In the genomic region with DNA sequence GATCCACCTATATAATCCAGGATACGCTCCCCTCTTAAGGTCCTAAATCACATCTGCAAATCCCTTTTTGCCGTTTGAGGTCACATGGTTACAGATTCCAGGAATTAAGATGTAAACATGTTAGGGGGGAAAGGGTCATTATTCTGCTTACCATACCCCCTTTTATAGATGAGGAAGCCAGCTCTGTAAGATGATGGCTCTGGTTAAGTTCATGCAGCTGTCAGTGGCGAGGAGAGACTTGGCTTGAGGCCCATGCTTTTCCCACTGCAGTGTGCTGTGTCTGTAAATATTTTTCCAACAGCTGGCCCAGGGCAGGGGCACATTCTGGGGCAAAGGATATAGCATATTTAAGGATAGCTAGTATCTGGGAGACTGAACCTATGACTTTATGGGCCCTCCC, we compare ENCODE assay signal across 20 cellular contexts.
A peak's percentile ranks its signal among the peaks of the same experiment; 100 is the strongest.
DNase-seq lines count a peak whose midpoint lies in the region; ATAC-seq, FAIRE-seq and TF ChIP-seq lines count a peak whose summit lies in the region.
"Had no signal": no experiment of that assay in that cellular context is flagged by ENCODE, and none has a peak within 500 bp of the region (broad histone marks: within the 10 kb centered on the region; RNA-seq: fewer than 3 reads in every experiment).

No MANE protein-coding gene starts in this region.

- peak; percentile 8 for DNase-seq in NCI-H2171 treated with DMSO at 0.1 percent for 48 hours (lab: John Stamatoyannopoulos, UW)
- DNase-seq in NCI-H2171 (lab: John Stamatoyannopoulos, UW), result no peak
- DNase-seq in fibroblast of gingiva (ENCODE audit: low read depth), result peak; percentile 34
- DNase-seq in HepG2 (ENCODE audit: low spot score), result no peak
- peak; percentile 12 for DNase-seq in smooth muscle cell (lab: John Stamatoyannopoulos, UW; ENCODE audit: unreplicated experiment)
- no peak for DNase-seq in activated CD8-positive, alpha-beta memory T cell treated with anti-CD3 and anti-CD28 coated beads for 24 hours
- DNase-seq in ecto neural progenitor cell (ENCODE audit: low spot score), result no peak
- no peak for DNase-seq in cerebellum (ENCODE audit: low spot score)
- DNase-seq: activated CD8-positive, alpha-beta T cell treated with anti-CD3 and anti-CD28 coated beads for 36 hours; activated naive CD8-positive, alpha-beta T cell treated with anti-CD3 and anti-CD28 coated beads, Interleukin-2, amount 50 U/mL, for 24 hours; CD4-positive, CD25-positive, alpha-beta regulatory T cell; GOT3; mesendoderm; NCI-H146; occipital lobe; spleen; stimulated activated naive CD4-positive, alpha-beta T cell had no signal

- no peak overlapping the region for H2AFZ ChIP-seq in HepG2 (ENCODE audit: low read length)
- peak overlapping the region; percentile 74 for H2AFZ ChIP-seq in smooth muscle cell (ENCODE audit: low read depth)

- H3K27ac ChIP-seq in HepG2 (ENCODE audit: extremely low read length, insufficient read depth, low read length), result no peak overlapping the region
- H3K27ac ChIP-seq in smooth muscle cell (ENCODE audit: low read depth), result no peak overlapping the region
- H3K27ac ChIP-seq: spleen had no signal

- BruUV-seq in HepG2 (replicated peaks; lab: Mats Ljungman, UMichigan), result no TSS peak

- H3K79me2 ChIP-seq in HepG2 (ENCODE audit: insufficient read depth, low read length) (no peaks in the 10 kb centered on the region), smooth muscle cell (ENCODE audit: low read depth) (no peaks in the 10 kb centered on the region)

- POLR2A ChIA-PET in HepG2 (lab: Yijun Ruan, JAX), result no interaction called here

- no peaks in the 10 kb centered on the region for H3K9me3 ChIP-seq in HepG2 (ENCODE audit: low read length)
- no peaks in the 10 kb centered on the region for H3K9me3 ChIP-seq in smooth muscle cell (replicated peaks; ENCODE audit: low read depth)
- H3K9me3 ChIP-seq: spleen had no signal

- intact Hi-C loops in HepG2 (cut with micrococcal nuclease; ENCODE audit: unreplicated experiment), result no loop called here

- in situ Hi-C loops in HepG2 (cut with HindIII; ENCODE audit: extremely low pct_ligation_motif_present, low pct_unique_long_range_greater_than_20kb), result no loop called here

- H3K9ac ChIP-seq in HepG2 (ENCODE audit: insufficient read depth, low read depth, low read length), result no peak overlapping the region
- H3K9ac ChIP-seq in smooth muscle cell (ENCODE audit: low read depth), result no peak overlapping the region

- WGBS in HepG2 (ENCODE audit: low lambda C conversion rate), result 76% methylated on average over 3 of the region's 3 CpGs
- WGBS in smooth muscle cell (ENCODE audit: low lambda C conversion rate), result 24% methylated on average over 3 of the region's 3 CpGs

- ATAC-seq in HepG2, result peak; percentile 47; the same call in 1 of the 3 replicates
- ATAC-seq: activated CD8-positive, alpha-beta T cell treated with anti-CD3 and anti-CD28 coated beads for 36 hours; activated naive CD8-positive, alpha-beta T cell treated with anti-CD3 and anti-CD28 coated beads, Interleukin-2, amount 50 U/mL, for 24 hours; GM12878 had no signal

- no peak for TF ChIP-seq RAD21 in HepG2 (CRISPR knock-in tag; IDR thresholded peaks at IDR 0.05)

- H3K4me3 ChIP-seq in HepG2 (replicated peaks in 1 of 3; ENCODE audit: insufficient read depth in 1 of 3, low read depth in 2 of 3, low read length in 3 of 3) (no peak overlapping the region), smooth muscle cell (no peak overlapping the region)
- H3K4me3 ChIP-seq: GM12878, spleen had no signal

- TF ChIP-seq CTCF in HepG2 (CRISPR knock-in tag; IDR thresholded peaks at IDR 0.05) (no peak), smooth muscle cell (IDR thresholded peaks at IDR 0.05; ENCODE audit: borderline replicate concordance, insufficient read depth, poor library complexity, severe bottlenecking) (no peak)

- no peak for TF ChIP-seq POLR2A in HepG2 (IDR thresholded peaks at IDR 0.05; ENCODE audit: insufficient read depth in 1 of 2, low read depth in 2 of 2, low read length in 2 of 2)

- no peak overlapping the region for H3K4me2 ChIP-seq in HepG2 (ENCODE audit: low read depth, low read length)
- H3K4me2 ChIP-seq in smooth muscle cell, result peak overlapping the region; percentile 15

- H3F3A ChIP-seq in smooth muscle cell (ENCODE audit: low read depth), result no peaks in the 10 kb centered on the region

- H4K20me1 ChIP-seq in HepG2 (ENCODE audit: insufficient read depth, low read length) (no peaks in the 10 kb centered on the region), smooth muscle cell (ENCODE audit: low read depth) (no peaks in the 10 kb centered on the region)

- H3K27me3 ChIP-seq in HepG2 (ENCODE audit: control insufficient read depth in 1 of 2, insufficient read depth in 2 of 2, low read length in 2 of 2) (no peaks in the 10 kb centered on the region), smooth muscle cell (ENCODE audit: low read depth) (no peaks in the 10 kb centered on the region)
- H3K27me3 ChIP-seq: spleen had no signal

- CTCF ChIA-PET in HepG2 (lab: Yijun Ruan, JAX; ENCODE audit: low intra/inter-chr PET ratio, low total read pairs), result no interaction called here

- no peak for FAIRE-seq in HepG2 (lab: Jason Lieb, UNC)
- FAIRE-seq: A204.1, colon, GM12878 had no signal

- H3K4me1 ChIP-seq in HepG2 (ENCODE audit: insufficient read depth, low read length) (peaks cover 33% of the 10 kb centered on the region), smooth muscle cell (ENCODE audit: low read depth) (peaks cover 3% of the 10 kb centered on the region)

- H3K36me3 ChIP-seq in HepG2 (replicated peaks in 1 of 2; ENCODE audit: control insufficient read depth in 1 of 2, insufficient read depth in 2 of 2, low read length in 2 of 2) (no peaks in the 10 kb centered on the region), smooth muscle cell (ENCODE audit: low read depth) (no peaks in the 10 kb centered on the region)
- H3K36me3 ChIP-seq: spleen had no signal

- TF ChIP-seq EP300 in HepG2 (IDR thresholded peaks at IDR 0.05; ENCODE audit: low read depth in 2 of 2, low read length in 2 of 2), result no peak
- no peak for TF ChIP-seq EP300 in HepG2 (CRISPR knock-in tag; IDR thresholded peaks at IDR 0.05; ENCODE audit: borderline replicate concordance)

TF ChIP-seq in HepG2, 621 proteins besides CTCF, POLR2A, EP300 and RAD21 (continues in another document):
- TF ChIP-seq ZNF235 (CRISPR knock-in tag; IDR thresholded peaks at IDR 0.05; ENCODE audit: borderline replicate concordance), result no peak
- TF ChIP-seq, protein P1, sequence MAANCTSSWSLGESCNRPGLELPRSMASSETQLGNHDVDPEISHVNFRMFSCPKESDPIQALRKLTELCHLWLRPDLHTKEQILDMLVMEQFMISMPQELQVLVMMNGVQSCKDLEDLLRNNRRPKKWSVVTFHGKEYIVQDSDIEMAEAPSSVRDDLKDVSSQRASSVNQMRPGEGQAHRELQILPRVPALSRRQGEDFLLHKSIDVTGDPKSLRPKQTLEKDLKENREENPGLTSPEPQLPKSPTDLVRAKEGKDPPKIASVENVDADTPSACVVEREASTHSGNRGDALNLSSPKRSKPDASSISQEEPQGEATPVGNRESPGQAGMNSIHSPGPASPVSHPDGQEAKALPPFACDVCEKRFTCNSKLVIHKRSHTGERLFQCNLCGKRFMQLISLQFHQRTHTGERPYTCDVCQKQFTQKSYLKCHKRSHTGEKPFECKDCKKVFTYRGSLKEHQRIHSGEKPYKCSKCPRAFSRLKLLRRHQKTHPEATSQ (CRISPR knock-in tag; IDR thresholded peaks at IDR 0.05; ENCODE audit: borderline replicate concordance), result 0 out of 2 replicates have a peak, but pooled peaks have one; percentile 24
- no peak for TF ChIP-seq ZNF232 (CRISPR knock-in tag; IDR thresholded peaks at IDR 0.05; ENCODE audit: borderline replicate concordance)
- TF ChIP-seq, protein P2, sequence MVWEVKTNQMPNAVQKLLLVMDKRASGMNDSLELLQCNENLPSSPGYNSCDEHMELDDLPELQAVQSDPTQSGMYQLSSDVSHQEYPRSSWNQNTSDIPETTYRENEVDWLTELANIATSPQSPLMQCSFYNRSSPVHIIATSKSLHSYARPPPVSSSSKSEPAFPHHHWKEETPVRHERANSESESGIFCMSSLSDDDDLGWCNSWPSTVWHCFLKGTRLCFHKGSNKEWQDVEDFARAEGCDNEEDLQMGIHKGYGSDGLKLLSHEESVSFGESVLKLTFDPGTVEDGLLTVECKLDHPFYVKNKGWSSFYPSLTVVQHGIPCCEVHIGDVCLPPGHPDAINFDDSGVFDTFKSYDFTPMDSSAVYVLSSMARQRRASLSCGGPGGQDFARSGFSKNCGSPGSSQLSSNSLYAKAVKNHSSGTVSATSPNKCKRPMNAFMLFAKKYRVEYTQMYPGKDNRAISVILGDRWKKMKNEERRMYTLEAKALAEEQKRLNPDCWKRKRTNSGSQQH (CRISPR knock-in tag; IDR thresholded peaks at IDR 0.05; ENCODE audit: low read depth), result no peak
- no peak for TF ChIP-seq PPARG (CRISPR knock-in tag; conservative IDR thresholded peaks at IDR 0.05)
- TF ChIP-seq PCBP2 (optimal IDR thresholded peaks at IDR 0.05; ENCODE audit: low read depth, low read length, poor library complexity, severe bottlenecking), result no peak
- TF ChIP-seq, protein P3, sequence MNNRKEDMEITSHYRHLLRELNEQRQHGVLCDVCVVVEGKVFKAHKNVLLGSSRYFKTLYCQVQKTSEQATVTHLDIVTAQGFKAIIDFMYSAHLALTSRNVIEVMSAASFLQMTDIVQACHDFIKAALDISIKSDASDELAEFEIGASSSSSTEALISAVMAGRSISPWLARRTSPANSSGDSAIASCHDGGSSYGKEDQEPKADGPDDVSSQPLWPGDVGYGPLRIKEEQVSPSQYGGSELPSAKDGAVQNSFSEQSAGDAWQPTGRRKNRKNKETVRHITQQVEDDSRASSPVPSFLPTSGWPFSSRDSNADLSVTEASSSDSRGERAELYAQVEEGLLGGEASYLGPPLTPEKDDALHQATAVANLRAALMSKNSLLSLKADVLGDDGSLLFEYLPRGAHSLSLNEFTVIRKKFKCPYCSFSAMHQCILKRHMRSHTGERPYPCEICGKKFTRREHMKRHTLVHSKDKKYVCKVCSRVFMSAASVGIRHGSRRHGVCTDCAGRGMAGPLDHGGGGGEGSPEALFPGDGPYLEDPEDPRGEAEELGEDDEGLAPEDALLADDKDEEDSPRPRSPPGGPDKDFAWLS (CRISPR knock-in tag; IDR thresholded peaks at IDR 0.05; ENCODE audit: borderline replicate concordance), result no peak
- no peak for TF ChIP-seq ZNF143 (CRISPR knock-in tag; IDR thresholded peaks at IDR 0.05)
- no peak for TF ChIP-seq ZNF563 (CRISPR knock-in tag; IDR thresholded peaks at IDR 0.05)

Comparison
In these comparisons a context has a peak if more than half of its experiments do, and no peak if none do; other contexts are left out.
1. DNase-seq: peak in NCI-H2171 treated with DMSO at 0.1 percent for 48 hours (single experiment), fibroblast of gingiva (single experiment) and smooth muscle cell (single experiment); none in NCI-H2171 (single experiment), HepG2 (single experiment), activated CD8-positive, alpha-beta memory T cell treated with anti-CD3 and anti-CD28 coated beads for 24 hours (single experiment), ecto neural progenitor cell (single experiment) and cerebellum (single experiment).